Comparison of ENCODE assay signal across 8 cellular contexts in the genomic region with DNA sequence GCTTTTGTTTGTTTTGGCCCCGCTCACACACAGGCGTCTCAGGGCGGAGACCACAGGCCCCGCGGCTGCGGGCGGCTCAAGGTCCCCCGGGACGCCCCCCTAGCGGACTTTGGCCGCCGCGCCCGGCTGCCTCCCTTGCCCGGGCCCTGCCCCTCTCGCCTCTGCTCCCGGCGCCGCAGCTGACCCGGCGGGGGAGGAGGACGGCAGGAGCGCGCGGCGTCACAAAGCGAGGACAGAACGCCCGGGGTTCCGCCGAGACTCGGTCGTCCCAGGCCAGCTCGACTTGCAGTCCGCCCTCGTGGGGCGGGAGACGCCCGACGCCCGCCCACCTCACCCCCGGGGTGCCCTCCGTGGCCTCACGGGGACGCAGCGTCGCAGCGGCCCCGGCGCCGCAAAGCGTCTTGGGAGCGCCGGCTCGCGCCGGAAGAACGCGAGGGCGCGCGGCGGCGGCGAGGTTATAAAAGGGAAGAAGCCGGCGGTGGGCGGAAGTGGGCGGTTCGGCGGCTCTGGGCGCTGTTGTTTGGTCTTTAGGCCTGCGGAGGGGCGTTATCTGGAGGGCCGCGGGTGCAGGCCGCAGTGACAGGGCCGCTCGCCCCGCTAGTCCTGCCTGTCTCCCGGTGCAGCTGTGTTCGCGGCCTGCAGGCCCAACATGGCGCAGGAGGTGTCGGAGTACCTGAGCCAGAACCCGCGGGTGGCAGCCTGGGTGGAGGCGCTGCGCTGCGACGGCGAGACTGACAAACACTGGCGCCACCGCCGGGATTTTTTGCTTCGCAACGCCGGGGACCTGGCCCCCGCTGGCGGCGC. TPM values are rescaled to one million over a fixed set of nuclear protein-coding genes. Genes with fewer than 3 reads are reported as not detected.
DNase-seq lines count a peak whose midpoint lies in the region; ATAC-seq, FAIRE-seq and TF ChIP-seq lines count a peak whose summit lies in the region.

A gene with protein sequence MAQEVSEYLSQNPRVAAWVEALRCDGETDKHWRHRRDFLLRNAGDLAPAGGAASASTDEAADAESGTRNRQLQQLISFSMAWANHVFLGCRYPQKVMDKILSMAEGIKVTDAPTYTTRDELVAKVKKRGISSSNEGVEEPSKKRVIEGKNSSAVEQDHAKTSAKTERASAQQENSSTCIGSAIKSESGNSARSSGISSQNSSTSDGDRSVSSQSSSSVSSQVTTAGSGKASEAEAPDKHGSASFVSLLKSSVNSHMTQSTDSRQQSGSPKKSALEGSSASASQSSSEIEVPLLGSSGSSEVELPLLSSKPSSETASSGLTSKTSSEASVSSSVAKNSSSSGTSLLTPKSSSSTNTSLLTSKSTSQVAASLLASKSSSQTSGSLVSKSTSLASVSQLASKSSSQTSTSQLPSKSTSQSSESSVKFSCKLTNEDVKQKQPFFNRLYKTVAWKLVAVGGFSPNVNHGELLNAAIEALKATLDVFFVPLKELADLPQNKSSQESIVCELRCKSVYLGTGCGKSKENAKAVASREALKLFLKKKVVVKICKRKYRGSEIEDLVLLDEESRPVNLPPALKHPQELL (plus strand): TSS at position 488 of the 804 bp plus-strand sequence. CDS start 162 bp downstream, at position 650.

- peak within 1 kb of the TSS; percentile 92 for H3K27ac Mint-ChIP-seq in activated T-cell treated with anti-CD3 and anti-CD28 coated beads, Interleukin-2, amount 50 U/mL, for 72 hours

- in situ Hi-C loops in GM23248 (cut with MboI): no loop called here

- peak; percentile 89 for DNase-seq in Daoy (ENCODE audit: low read depth)
- DNase-seq in GM23248: peak; percentile 97
- DNase-seq in Karpas-422: peak; percentile 94
- DNase-seq in RCC 7860 (ENCODE audit: low spot score): peak; percentile 63
- peak; percentile 95 to 97 for DNase-seq in activated T-cell treated with anti-CD3 and anti-CD28 coated beads, Interleukin-2, amount 50 U/mL, for 72 hours
- peak; percentile 97 for DNase-seq in esophagus muscularis mucosa (ENCODE audit: extremely low spot score)
- peak; percentile 97 for DNase-seq in myocyte (ENCODE audit: low read depth)
- peak; percentile 84 to 88 for DNase-seq in stimulated activated CD8-positive, alpha-beta memory T cell treated with anti-CD3 and anti-CD28 coated beads, Interleukin-7, amount 100 ng/mL, for 48 hours (ENCODE audit: extremely low read depth in 1 of 2, low read depth in 1 of 2)

- no peak for TF ChIP-seq EP300 in esophagus muscularis mucosa (IDR thresholded peaks at IDR 0.05)

- H4K20me1 ChIP-seq in GM23248 (ENCODE audit: insufficient read depth): peaks cover 6% of the 10 kb centered on the region; the same call in 1 of the 2 replicates
- H4K20me1 ChIP-seq in Karpas-422 (ENCODE audit: insufficient read depth, low read depth, low read length): peaks cover 6% of the 10 kb centered on the region; the same call in 1 of the 2 replicates

- intact Hi-C loops in esophagus muscularis mucosa (cut with DNase I): loop anchor here (2.0 to 10.0 kb wide), 2 partner anchors 60 to 540 kb away; a partner anchor contains a TSS

- H3K9me3 Mint-ChIP-seq in activated T-cell treated with anti-CD3 and anti-CD28 coated beads, Interleukin-2, amount 50 U/mL, for 72 hours: no peaks in the 10 kb centered on the region

- peak within 1 kb of the TSS; percentile 93 for H3K4me3 Mint-ChIP-seq in activated T-cell treated with anti-CD3 and anti-CD28 coated beads, Interleukin-2, amount 50 U/mL, for 72 hours

- H3K4me3 ChIP-seq in GM23248 (peak within 1 kb of the TSS; percentile 97), Karpas-422 (ENCODE audit: low read length) (peak within 1 kb of the TSS; percentile 82), esophagus muscularis mucosa (peak within 1 kb of the TSS; percentile 70 to 97 (median 95))

- no peak for FAIRE-seq in RCC 7860 (lab: Jason Lieb, UNC)

- H3K27me3 ChIP-seq in GM23248 (replicated peaks; ENCODE audit: insufficient read depth): no peaks in the 10 kb centered on the region
- no peaks in the 10 kb centered on the region for H3K27me3 ChIP-seq in Karpas-422 (ENCODE audit: low read length)
- H3K27me3 ChIP-seq in esophagus muscularis mucosa: no peaks in the 10 kb centered on the region

- peak in 1 of 3 experiments; percentile 21 for TF ChIP-seq CTCF in esophagus muscularis mucosa (IDR thresholded peaks at IDR 0.05)

- peak; percentile 87 for TF ChIP-seq POLR2A in esophagus muscularis mucosa (IDR thresholded peaks at IDR 0.05; ENCODE audit: low read depth)

- peaks cover 11 to 23% of the 10 kb centered on the region in 2 donors for H3K36me3 Mint-ChIP-seq in activated T-cell treated with anti-CD3 and anti-CD28 coated beads, Interleukin-2, amount 50 U/mL, for 72 hours (ENCODE audit: insufficient read depth in 2 of 2)

- H2AFZ ChIP-seq in GM23248 (peak within 1 kb of the TSS; percentile 79), Karpas-422 (ENCODE audit: low read length) (peak within 1 kb of the TSS; percentile 56; the same call in 1 of the 2 replicates)

- no peaks in the 10 kb centered on the region for H3K9me2 ChIP-seq in GM23248 (ENCODE audit: insufficient read depth)
- H3K9me2 ChIP-seq in Karpas-422 (replicated peaks; ENCODE audit: insufficient read depth, low read length): no peaks in the 10 kb centered on the region

- H3K9ac ChIP-seq in GM23248 (peak within 1 kb of the TSS; percentile 93), Karpas-422 (ENCODE audit: low read length) (peak within 1 kb of the TSS; percentile 89)

- WGBS in GM23248 (ENCODE audit: low coverage in 1 of 2, low lambda C conversion rate in 2 of 2, missing lambda C conversion rate in 2 of 2), 2 experiments: 1 to 2% methylated on average over 82 to 90 of the region's 101 CpGs
- 0% methylated on average over 6 of the region's 101 CpGs for WGBS in esophagus muscularis mucosa

- peaks cover 43% of the 10 kb centered on the region for H3K4me1 Mint-ChIP-seq in activated T-cell treated with anti-CD3 and anti-CD28 coated beads, Interleukin-2, amount 50 U/mL, for 72 hours (ENCODE audit: low read depth)

- H3K9me3 ChIP-seq in GM23248 (ENCODE audit: low read depth) (no peaks in the 10 kb centered on the region), Karpas-422 (ENCODE audit: low read length) (no peaks in the 10 kb centered on the region), esophagus muscularis mucosa (no peaks in the 10 kb centered on the region)

- no peaks in the 10 kb centered on the region for H3K27me3 Mint-ChIP-seq in activated T-cell treated with anti-CD3 and anti-CD28 coated beads, Interleukin-2, amount 50 U/mL, for 72 hours (ENCODE audit: low read depth)

- peak within 1 kb of the TSS; percentile 100 for H3K4me2 ChIP-seq in GM23248 (ENCODE audit: unreplicated experiment)
- H3K4me2 ChIP-seq in Karpas-422 (ENCODE audit: low read depth, low read length, poor library complexity, severe bottlenecking): peak within 1 kb of the TSS; percentile 87

- H3K4me1 ChIP-seq in GM23248 (ENCODE audit: insufficient read depth) (peaks cover 37% of the 10 kb centered on the region), Karpas-422 (ENCODE audit: low read length) (peaks cover 22% of the 10 kb centered on the region), esophagus muscularis mucosa (peaks cover 32 to 55% (median 53%) of the 10 kb centered on the region in 4 donors)

- ATAC-seq in activated T-cell treated with anti-CD3 and anti-CD28 coated beads, Interleukin-2, amount 50 U/mL, for 72 hours (replicated peaks in 1 of 2): peak; percentile 90

- H3F3A ChIP-seq in GM23248 (ENCODE audit: insufficient read depth): peaks cover 39% of the 10 kb centered on the region

- H3K79me2 ChIP-seq in GM23248 (ENCODE audit: insufficient read depth): peaks cover 54% of the 10 kb centered on the region
- peaks cover 34% of the 10 kb centered on the region for H3K79me2 ChIP-seq in Karpas-422 (ENCODE audit: low read length)

- H3K36me3 ChIP-seq in GM23248 (ENCODE audit: low read depth) (peaks cover 36% of the 10 kb centered on the region), Karpas-422 (ENCODE audit: insufficient read depth, low read length) (peaks cover 21% of the 10 kb centered on the region), esophagus muscularis mucosa (peaks cover 14 to 31% (median 18%) of the 10 kb centered on the region in 4 donors)

- H3K27ac ChIP-seq in GM23248 (peak within 1 kb of the TSS; percentile 91), Karpas-422 (ENCODE audit: low read length) (peak within 1 kb of the TSS; percentile 72), esophagus muscularis mucosa (replicated peaks in 1 of 4) (peak within 1 kb of the TSS; percentile 93 to 99 (median 96))

RNA-seq across cellular contexts. Expression of the gene that starts here (rescaled TPM):
- total RNA-seq in Daoy (2014; rRNA removed; shearing (Covaris generic)): 7.0 and 15.9 TPM in 2 replicates
- 18.7 and 20.4 TPM in 2 replicates for total RNA-seq in GM23248 (2014; rRNA removed; shearing (Covaris generic))
- 14.6 and 16.7 TPM in 2 replicates for polyA plus RNA-seq in GM23248 (2016; fragmentation: Nextera tagmentation; extraction: Ambion mirVana)
- total RNA-seq in Karpas-422 (2014; rRNA removed; shearing (Covaris generic); ENCODE audit: low replicate concordance): 11.1 and 16.8 TPM in 2 replicates
- total RNA-seq in activated T-cell treated with anti-CD3 and anti-CD28 coated beads, Interleukin-2, amount 50 U/mL, for 72 hours: 10 to 100 TPM; 29.7 to 48.0 TPM
- total RNA-seq in esophagus muscularis mucosa (10 to 100 TPM; 19.4 to 21.8 (median 20.5) TPM), myocyte (15.2 and 20.1 TPM in 2 replicates)
- 7.6 TPM for polyA plus RNA-seq in myocyte (2012)

Comparison
In these comparisons a context has a peak if more than half of its experiments do, and no peak if none do; other contexts are left out.
1. Peak in every context shown above with its lines: DNase-seq, ATAC-seq, H3K4me3 ChIP-seq and H3K27ac ChIP-seq.